9 cellular contexts compared by ENCODE assay signal in the genomic region with DNA sequence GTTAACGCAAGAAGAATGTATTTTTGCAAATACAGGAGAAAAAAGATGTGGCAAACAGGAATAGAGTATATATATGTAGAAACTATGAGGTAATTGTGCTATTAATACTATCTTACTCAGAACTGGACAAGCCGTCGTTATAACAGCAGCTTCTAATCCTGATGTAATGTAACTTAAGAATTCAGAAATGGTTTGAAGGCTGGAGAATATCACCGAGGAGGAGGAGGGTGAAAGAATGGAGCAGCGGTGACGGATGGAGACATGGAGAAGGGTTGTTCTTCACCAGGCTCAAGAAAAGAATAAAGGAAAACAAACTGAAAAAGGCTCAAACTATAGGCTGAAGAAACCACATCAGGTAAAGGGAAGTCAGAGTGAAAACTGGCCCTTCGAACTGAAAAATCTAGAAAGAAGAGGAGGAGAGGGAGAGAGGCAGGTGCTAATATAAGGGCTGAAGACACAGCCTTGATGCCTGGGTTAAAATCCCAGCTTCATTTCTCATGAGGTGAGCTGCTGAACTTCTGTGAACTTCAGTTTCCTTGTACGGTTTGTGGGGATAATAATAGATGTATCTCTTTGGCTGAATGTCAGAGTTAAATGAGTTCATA. TPM values are rescaled to one million over a fixed set of nuclear protein-coding genes. Genes with fewer than 3 reads are reported as not detected.
DNase-seq lines count a peak whose midpoint lies in the region; ATAC-seq and TF ChIP-seq lines count a peak whose summit lies in the region.
"Had no signal": no experiment of that assay in that cellular context is flagged by ENCODE, and none has a peak within 500 bp of the region (broad histone marks: within the 10 kb centered on the region; RNA-seq: fewer than 3 reads in every experiment).

No MANE protein-coding gene starts in this region.

- peak; percentile 12 to 41 for DNase-seq in NCI-H524 (lab: John Stamatoyannopoulos, UW)
- DNase-seq in NCI-H524 treated with DMSO at 0.1 percent for 48 hours (lab: John Stamatoyannopoulos, UW) = no peak
- DNase-seq in type B pancreatic cell (ENCODE audit: extremely low spot score, unreplicated experiment) = no peak
- no peak for DNase-seq in HuH-7 (ENCODE audit: low spot score)
- DNase-seq in dermis blood vessel endothelial cell = no peak
- DNase-seq in right lobe of liver = no peak

- TF ChIP-seq POLR2A in right lobe of liver (IDR thresholded peaks at IDR 0.05) = no peak

- intact Hi-C loops in right lobe of liver (cut with DNase I) = no loop called here

- H3K36me3 ChIP-seq in endocrine pancreas (ENCODE audit: control insufficient read depth, insufficient read depth, low read length) = no peaks in the 10 kb centered on the region
- H3K36me3 ChIP-seq in right lobe of liver = no peaks in the 10 kb centered on the region

- H3K9me3 Mint-ChIP-seq in type B pancreatic cell = peaks cover 3% of the 10 kb centered on the region

- H3K9me3 ChIP-seq in endocrine pancreas (ENCODE audit: control insufficient read depth, low read length) (no peaks in the 10 kb centered on the region), right lobe of liver (no peaks in the 10 kb centered on the region)
- H3K9me3 ChIP-seq: A549 had no signal

- 75% methylated on average over 8 of the region's 8 CpGs for WGBS in right lobe of liver (ENCODE audit: insufficient coverage, low coverage, low lambda C conversion rate, missing lambda C conversion rate)

- H3K27me3 Mint-ChIP-seq in type B pancreatic cell = peaks cover 2% of the 10 kb centered on the region

- ATAC-seq in HG03159 (IDR thresholded peaks at IDR 0.05; ENCODE audit: unreplicated experiment) (peak; percentile 71), right lobe of liver (no peak)
- ATAC-seq: A549 had no signal

- H3K27ac Mint-ChIP-seq in type B pancreatic cell = peak overlapping the region; percentile 46

- H3K9ac ChIP-seq in endocrine pancreas (ENCODE audit: control insufficient read depth, insufficient read depth, low read length) = peak overlapping the region; percentile 10

- H3K4me1 ChIP-seq in endocrine pancreas (ENCODE audit: control insufficient read depth, insufficient read depth, low read length) = peaks cover 6% of the 10 kb centered on the region
- H3K4me1 ChIP-seq in right lobe of liver = peaks cover 0 to 30% (median 14%) of the 10 kb centered on the region in 4 donors
- H3K4me1 ChIP-seq: A549 had no signal

- no peak for TF ChIP-seq CTCF in type B pancreatic cell (conservative IDR thresholded peaks at IDR 0.05)
- TF ChIP-seq CTCF in right lobe of liver (IDR thresholded peaks at IDR 0.05) = no peak

- H3K27ac ChIP-seq in right lobe of liver = no peak overlapping the region
- H3K27ac ChIP-seq: A549 had no signal

- H3K4me3 Mint-ChIP-seq in type B pancreatic cell = peak overlapping the region; percentile 24

- no peaks in the 10 kb centered on the region for H3K27me3 ChIP-seq in endocrine pancreas (ENCODE audit: control insufficient read depth, insufficient read depth, low read length)
- H3K27me3 ChIP-seq in right lobe of liver = no peaks in the 10 kb centered on the region

- peak overlapping the region; percentile 31 for H3K4me3 ChIP-seq in endocrine pancreas (ENCODE audit: control insufficient read depth, insufficient read depth, low read length)
- H3K4me3 ChIP-seq in right lobe of liver = no peak overlapping the region
- H3K4me3 ChIP-seq: A549 had no signal

- H3K4me1 Mint-ChIP-seq in type B pancreatic cell (ENCODE audit: unreplicated experiment) = peaks cover 47% of the 10 kb centered on the region

- H3K36me3 Mint-ChIP-seq in type B pancreatic cell = peaks cover 7% of the 10 kb centered on the region

RNA-seq across cellular contexts. Expression of a gene that starts 44.0 kb away (rescaled TPM):
- total RNA-seq in type B pancreatic cell (ENCODE audit: low replicate concordance) (29.9 and 36.6 TPM in 2 replicates), dermis blood vessel endothelial cell (35.6 and 42.8 TPM in 2 replicates), right lobe of liver (10 to 100 TPM; 33.3 to 44.9 (median 36.6) TPM)

Comparison
In these comparisons a context has a peak if more than half of its experiments do, and no peak if none do; other contexts are left out.
1. DNase-seq: peak in NCI-H524 (2 of 2); none in NCI-H524 treated with DMSO at 0.1 percent for 48 hours (single experiment), type B pancreatic cell (single experiment), HuH-7 (single experiment), dermis blood vessel endothelial cell (single experiment) and right lobe of liver (0 of 3).